ENCODE assay signal across 1 cellular context in the genomic region with DNA sequence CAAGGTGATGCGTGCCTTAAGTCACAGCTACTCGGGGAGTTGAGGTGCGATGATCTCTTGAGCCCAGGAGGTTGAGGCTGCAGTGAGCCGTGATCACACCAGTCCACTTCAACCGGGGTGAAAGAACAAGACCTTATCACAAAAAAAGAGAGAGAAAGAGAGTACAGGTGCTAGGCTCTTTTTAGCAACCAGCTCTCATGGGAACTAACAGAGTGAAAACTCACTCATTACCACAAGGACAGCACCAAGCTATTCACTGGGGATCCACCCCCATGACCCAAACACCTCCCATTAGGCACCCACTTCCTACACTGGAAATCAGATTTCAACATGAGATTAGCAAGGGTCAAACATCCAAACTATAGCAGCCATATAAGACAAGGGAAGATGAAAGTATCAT.
TF ChIP-seq lines count a peak whose summit lies in the region.

No MANE protein-coding gene starts in this region.

TF ChIP-seq in GM12878, 131 proteins besides CTCF, POLR2A, EP300 and RAD21 (continued from another document):
- TF ChIP-seq, protein P1, sequence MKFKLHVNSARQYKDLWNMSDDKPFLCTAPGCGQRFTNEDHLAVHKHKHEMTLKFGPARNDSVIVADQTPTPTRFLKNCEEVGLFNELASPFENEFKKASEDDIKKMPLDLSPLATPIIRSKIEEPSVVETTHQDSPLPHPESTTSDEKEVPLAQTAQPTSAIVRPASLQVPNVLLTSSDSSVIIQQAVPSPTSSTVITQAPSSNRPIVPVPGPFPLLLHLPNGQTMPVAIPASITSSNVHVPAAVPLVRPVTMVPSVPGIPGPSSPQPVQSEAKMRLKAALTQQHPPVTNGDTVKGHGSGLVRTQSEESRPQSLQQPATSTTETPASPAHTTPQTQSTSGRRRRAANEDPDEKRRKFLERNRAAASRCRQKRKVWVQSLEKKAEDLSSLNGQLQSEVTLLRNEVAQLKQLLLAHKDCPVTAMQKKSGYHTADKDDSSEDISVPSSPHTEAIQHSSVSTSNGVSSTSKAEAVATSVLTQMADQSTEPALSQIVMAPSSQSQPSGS (IDR thresholded peaks at IDR 0.05; ENCODE audit: low read length), result peak; percentile 61; the same call in 1 of the 2 replicates
- TF ChIP-seq MEF2B (IDR thresholded peaks at IDR 0.05; ENCODE audit: partially characterized antibody, poor library complexity, severe bottlenecking), result peak; percentile 96
- TF ChIP-seq BCL11A (IDR thresholded peaks at IDR 0.05; ENCODE audit: low read depth, low read length), result peak; percentile 54
- 0 out of 2 replicates have a peak, but pooled peaks have one; percentile 47 for TF ChIP-seq POLR2AphosphoS5 (IDR thresholded peaks at IDR 0.05; ENCODE audit: low read length)
- no peak for TF ChIP-seq HDGF (IDR thresholded peaks at IDR 0.05)
- peak; percentile 70 for TF ChIP-seq ATF7 (IDR thresholded peaks at IDR 0.05; ENCODE audit: low read depth)
- TF ChIP-seq MTA2 (IDR thresholded peaks at IDR 0.05; ENCODE audit: low read depth), result peak; percentile 82
- no peak for TF ChIP-seq BMI1 (IDR thresholded peaks at IDR 0.05; ENCODE audit: borderline replicate concordance)
- TF ChIP-seq CHD1 (IDR thresholded peaks at IDR 0.05; ENCODE audit: low read depth, low read length), result no peak
- TF ChIP-seq NR2F1 (conservative IDR thresholded peaks at IDR 0.05), result peak; percentile 77; the same call in 1 of the 2 replicates
- TF ChIP-seq SIN3A (IDR thresholded peaks at IDR 0.05; ENCODE audit: low read depth, low read length), result no peak
- no peak for TF ChIP-seq ZNF217 (IDR thresholded peaks at IDR 0.05)
- TF ChIP-seq CEBPB (IDR thresholded peaks at IDR 0.05; ENCODE audit: borderline replicate concordance in 1 of 2, low read depth in 2 of 2, low read length in 2 of 2), result 0 out of 4 replicates have a peak, but pooled peaks of 1 of the 2 experiments have one; percentile 14
- 0 out of 2 replicates have a peak, but pooled peaks have one; percentile 24 for TF ChIP-seq YBX1 (IDR thresholded peaks at IDR 0.05)
- TF ChIP-seq IKZF1 (conservative IDR thresholded peaks at IDR 0.05), result peak; percentile 72
- peak; percentile 83 for TF ChIP-seq ZNF687 (IDR thresholded peaks at IDR 0.05)
- TF ChIP-seq CREB1 (IDR thresholded peaks at IDR 0.05; ENCODE audit: low read depth), result peak; percentile 10; the same call in 1 of the 2 replicates
- TF ChIP-seq USF2 (IDR thresholded peaks at IDR 0.05; ENCODE audit: borderline replicate concordance, low read depth, low read length), result no peak
- 0 out of 2 replicates have a peak, but pooled peaks have one; percentile 17 for TF ChIP-seq MEF2A (IDR thresholded peaks at IDR 0.05; ENCODE audit: insufficient read depth, low read depth, low read length)
- peak in 1 of 2 experiments; percentile 17; a peak in 1 of 4 replicates for TF ChIP-seq BHLHE40 (IDR thresholded peaks at IDR 0.05; ENCODE audit: borderline replicate concordance in 1 of 2, low read depth in 2 of 2, low read length in 1 of 2)
- no peak for TF ChIP-seq E2F8 (IDR thresholded peaks at IDR 0.05; ENCODE audit: low read depth, partially characterized antibody)
- peak; percentile 30; the same call in 1 of the 2 replicates for TF ChIP-seq SPI1 (IDR thresholded peaks at IDR 0.05; ENCODE audit: borderline replicate concordance, insufficient read depth, low read depth, low read length)
- TF ChIP-seq RB1 (IDR thresholded peaks at IDR 0.05; ENCODE audit: borderline replicate concordance), result 0 out of 2 replicates have a peak, but pooled peaks have one; percentile 34
- TF ChIP-seq MLLT1 (IDR thresholded peaks at IDR 0.05), result no peak
- peak; percentile 75 to 80; a peak in 2 of 4 replicates for TF ChIP-seq IKZF2 (IDR thresholded peaks at IDR 0.05)
- peak; percentile 52; the same call in 1 of the 2 replicates for TF ChIP-seq TCF12 (IDR thresholded peaks at IDR 0.05; ENCODE audit: low read depth, low read length)
- TF ChIP-seq DPF2 (IDR thresholded peaks at IDR 0.05), result no peak; the same call in 1 of the 2 replicates
- no peak for TF ChIP-seq E2F4 (IDR thresholded peaks at IDR 0.05; ENCODE audit: low read depth, low read length)
